ENCODE assay signal across 22 cellular contexts in the genomic region with DNA sequence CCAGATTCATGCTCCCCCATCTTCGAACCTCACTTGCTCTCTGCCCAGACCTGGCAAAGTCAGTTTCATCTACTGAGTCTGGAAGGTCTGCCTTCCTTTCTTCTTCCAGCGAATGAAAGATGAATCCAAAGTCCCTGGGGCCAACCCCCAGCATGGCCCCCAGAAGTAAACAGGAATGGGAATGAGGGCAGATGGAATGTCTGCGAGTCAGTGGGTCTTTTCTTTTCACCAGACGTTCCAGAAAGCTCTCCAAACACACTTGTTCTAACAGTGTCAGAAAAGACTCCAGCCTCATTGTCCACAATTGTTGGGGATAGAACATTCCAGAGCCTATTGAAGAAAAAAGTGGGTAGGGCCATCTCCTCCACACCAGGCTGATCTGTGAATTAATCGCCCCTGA. TPM values are rescaled to one million over a fixed set of nuclear protein-coding genes. Genes with fewer than 3 reads are reported as not detected.
DNase-seq lines count a peak whose midpoint lies in the region; ATAC-seq and TF ChIP-seq lines count a peak whose summit lies in the region.
"Had no signal": no experiment of that assay in that cellular context is flagged by ENCODE, and none has a peak within 500 bp of the region (broad histone marks: within the 10 kb centered on the region; RNA-seq: fewer than 3 reads in every experiment).

No MANE protein-coding gene starts in this region.

- dilution Hi-C loops in IMR-90 (cut with HindIII; ENCODE audit: low sequenced_read_pairs, unreplicated experiment) = no loop called here

- H2AK5ac ChIP-seq in IMR-90 (ENCODE audit: low read depth, low read length) = peak overlapping the region; percentile 87; the same call in 1 of the 2 replicates

- no peaks in the 10 kb centered on the region for H3K36me3 Mint-ChIP-seq in osteocyte (ENCODE audit: unreplicated experiment)
- H3K36me3 Mint-ChIP-seq: CD4-positive, alpha-beta memory T cell had no signal

- H3K4me1 Mint-ChIP-seq in osteocyte (ENCODE audit: unreplicated experiment) = peaks cover 20% of the 10 kb centered on the region

- TF ChIP-seq CTCF in IMR-90 (conservative IDR thresholded peaks at IDR 0.05; ENCODE audit: low read depth, low read length) (no peak), esophagus squamous epithelium (IDR thresholded peaks at IDR 0.05) (no peak), osteocyte (IDR thresholded peaks at IDR 0.05) (no peak), tibial artery (IDR thresholded peaks at IDR 0.05) (no peak)

- TF ChIP-seq POLR2A in IMR-90 (IDR thresholded peaks at IDR 0.05; ENCODE audit: low read depth, low read length) (no peak), esophagus squamous epithelium (IDR thresholded peaks at IDR 0.05) (no peak)

- H3K23ac ChIP-seq in IMR-90 (ENCODE audit: low read depth, low read length) = peak overlapping the region; percentile 65; the same call in 1 of the 2 replicates

- no peaks in the 10 kb centered on the region for H3K79me1 ChIP-seq in IMR-90 (ENCODE audit: low read depth in 1 of 2, low read length in 2 of 2)

- no peak overlapping the region for H3K4me3 Mint-ChIP-seq in osteocyte (ENCODE audit: unreplicated experiment)

- peak overlapping the region; percentile 90 for H3K4ac ChIP-seq in IMR-90 (ENCODE audit: low read depth, low read length)

- peak overlapping the region; percentile 61 for H2BK120ac ChIP-seq in IMR-90 (ENCODE audit: low read depth, low read length)

- H3K56ac ChIP-seq in IMR-90 (ENCODE audit: extremely low read depth, insufficient read depth, low read length) = no peak overlapping the region; the same call in 1 of the 2 replicates

- peaks cover 5% of the 10 kb centered on the region for H3K9me1 ChIP-seq in IMR-90 (ENCODE audit: insufficient read depth, low read length)

- intact Hi-C loops in IMR-90 (cut with micrococcal nuclease) (no loop called here), esophagus squamous epithelium (cut with DNase I) (no loop called here), tibial artery (cut with DNase I; ENCODE audit: low total_unique reads) (loop anchor here (2.0 kb wide), 1 partner anchor 111 kb away; no protein-coding TSS in a partner anchor)

- no peak for TF ChIP-seq RAD21 in IMR-90 (IDR thresholded peaks at IDR 0.05; ENCODE audit: low read length)

- no peaks in the 10 kb centered on the region for H3K9me3 ChIP-seq in IMR-90 (ENCODE audit: control insufficient read depth, insufficient read depth, low read length)
- no peaks in the 10 kb centered on the region for H3K9me3 ChIP-seq in esophagus squamous epithelium
- H3K9me3 ChIP-seq in tibial artery = no peaks in the 10 kb centered on the region
- H3K9me3 ChIP-seq: BLaER1 treated with 17β-estradiol and CSF1 and Interleukin-3, amounts not matched to agents 10 nM and 100 nM; Peyer's patch; SJCRH30 had no signal

- no peak overlapping the region; the same call in 1 of the 2 replicates for H3K27ac ChIP-seq in IMR-90 (ENCODE audit: insufficient read depth, low read length)
- peak overlapping the region; percentile 55 to 77 (median 73) for H3K27ac ChIP-seq in esophagus squamous epithelium
- H3K27ac ChIP-seq in tibial artery = peak overlapping the region; percentile 33 to 43
- H3K27ac ChIP-seq: BLaER1 treated with 17β-estradiol and CSF1 and Interleukin-3, amounts not matched to agents 10 nM and 100 nM; Peyer's patch; SJCRH30 had no signal

- peak overlapping the region; percentile 67 for H2AK9ac ChIP-seq in IMR-90 (replicated peaks; ENCODE audit: low read depth, low read length, poor library complexity)

- WGBS in IMR-90 (ENCODE audit: extremely low coverage in 2 of 2, insufficient read length in 1 of 2), 2 experiments = no CpG with 5 or more reads among the region's 5 CpGs
- 53 to 62% methylated on average over 3 to 5 of the region's 5 CpGs for WGBS in esophagus squamous epithelium, 2 donors

- peak overlapping the region in 1 of 2 experiments; percentile 74; a peak in 1 of 4 replicates for H4K8ac ChIP-seq in IMR-90 (ENCODE audit: low read depth in 2 of 2, low read length in 2 of 2)

- peak overlapping the region; percentile 83; the same call in 1 of the 3 replicates for H2BK15ac ChIP-seq in IMR-90 (ENCODE audit: low read depth, low read length)

- H2BK5ac ChIP-seq in IMR-90 (ENCODE audit: low read depth, low read length, poor library complexity, severe bottlenecking) = no peak overlapping the region

- ATAC-seq in IMR-90 (ENCODE audit: low read depth) (peak; percentile 9; the same call in 1 of the 2 replicates), HG03460 (IDR thresholded peaks at IDR 0.05; ENCODE audit: unreplicated experiment) (no peak)
- ATAC-seq: K562 had no signal

- peak overlapping the region; percentile 61 for H2AFZ ChIP-seq in IMR-90 (replicated peaks; ENCODE audit: low read length, poor library complexity)

- BruUV-seq in IMR-90 (replicated peaks; lab: Mats Ljungman, UMichigan) = no TSS peak

- H3K4me1 ChIP-seq in IMR-90 (ENCODE audit: control insufficient read depth, insufficient read depth, low read length) (peaks cover 21% of the 10 kb centered on the region), esophagus squamous epithelium (peaks cover 3 to 31% (median 9%) of the 10 kb centered on the region in 3 donors), tibial artery (peaks cover 0 to 8% (median 3%) of the 10 kb centered on the region in 4 donors)
- H3K4me1 ChIP-seq: Peyer's patch, SJCRH30 had no signal

- H3K18ac ChIP-seq in IMR-90 (ENCODE audit: low read depth, low read length) = peak overlapping the region; percentile 53; the same call in 1 of the 2 replicates

- H4K5ac ChIP-seq in IMR-90 (ENCODE audit: low read depth, low read length) = no peak overlapping the region

- H3K4me3 ChIP-seq in IMR-90 (ENCODE audit: insufficient read depth, low read depth, low read length) (no peak overlapping the region), esophagus squamous epithelium (no peak overlapping the region), tibial artery (no peak overlapping the region)
- H3K4me3 ChIP-seq: BLaER1 treated with 17β-estradiol and CSF1 and Interleukin-3, amounts not matched to agents 10 nM and 100 nM; K562; Peyer's patch; SJCRH30 had no signal

- H4K20me1 ChIP-seq in IMR-90 (ENCODE audit: insufficient read depth, low read length) = no peaks in the 10 kb centered on the region
- H4K20me1 ChIP-seq: BLaER1 treated with 17β-estradiol and CSF1 and Interleukin-3, amounts not matched to agents 10 nM and 100 nM had no signal

- H3K4me2 ChIP-seq in IMR-90 (ENCODE audit: low read depth, low read length) = no peak overlapping the region
- H3K4me2 ChIP-seq: BLaER1 treated with 17β-estradiol and CSF1 and Interleukin-3, amounts not matched to agents 10 nM and 100 nM had no signal

- peak; percentile 31 for DNase-seq in IMR-90
- no peak for DNase-seq in esophagus squamous epithelium (lab: John Stamatoyannopoulos, UW)
- no peak for DNase-seq in osteocyte (ENCODE audit: extremely low spot score, unreplicated experiment)
- no peak for DNase-seq in tibial artery
- DNase-seq in SIG-M5 treated with dmso at 0.1 percent for 504 hours (lab: John Stamatoyannopoulos, UW; ENCODE audit: unreplicated experiment) = no peak
- DNase-seq in NCI-H748 (lab: John Stamatoyannopoulos, UW; ENCODE audit: unreplicated experiment) = no peak
- DNase-seq: CD4-positive, alpha-beta memory T cell; DND-41; MM.1S; NCI-H1092; NCI-H1436 treated with DMSO at 0.1 percent for 48 hours; NCI-H2029; NCI-H226; NCI-H510A treated with DMSO at 0.1 percent for 48 hours; NCI-H774; Peyer's patch; SJCRH30 had no signal

- in situ Hi-C loops in IMR-90 (cut with MboI; ENCODE audit: low sequenced_read_pairs) = no loop called here

- no peak overlapping the region for H3K9ac ChIP-seq in IMR-90 (ENCODE audit: low read depth, low read length)
- H3K9ac ChIP-seq: BLaER1 treated with 17β-estradiol and CSF1 and Interleukin-3, amounts not matched to agents 10 nM and 100 nM had no signal

- peak overlapping the region; percentile 92; the same call in 1 of the 2 replicates for H2BK20ac ChIP-seq in IMR-90 (ENCODE audit: low read depth, low read length)

- peak overlapping the region; percentile 85; the same call in 1 of the 2 replicates for H4K91ac ChIP-seq in IMR-90 (ENCODE audit: insufficient read depth, low read depth, low read length)

- H3K9me3 Mint-ChIP-seq in osteocyte (ENCODE audit: unreplicated experiment) = no peaks in the 10 kb centered on the region

- H3K27me3 ChIP-seq in IMR-90 (ENCODE audit: control insufficient read depth, insufficient read depth, low read length) (no peaks in the 10 kb centered on the region), esophagus squamous epithelium (no peaks in the 10 kb centered on the region), tibial artery (no peaks in the 10 kb centered on the region)
- H3K27me3 ChIP-seq: Peyer's patch, SJCRH30 had no signal

- H3K27me3 Mint-ChIP-seq in osteocyte (ENCODE audit: unreplicated experiment) = no peaks in the 10 kb centered on the region

- peak overlapping the region; percentile 73; the same call in 1 of the 2 replicates for H3K14ac ChIP-seq in IMR-90 (replicated peaks; ENCODE audit: low read depth, low read length)

- peak overlapping the region; percentile 34 for H3K27ac Mint-ChIP-seq in osteocyte (ENCODE audit: unreplicated experiment)

- POLR2A ChIA-PET in IMR-90 (lab: Charles Lee; ENCODE audit: unreplicated experiment) = no interaction called here

- CTCF ChIA-PET in IMR-90 (lab: Yijun Ruan, JAX) = interaction anchor here (0.6 to 2.0 kb wide), 4 partner anchors 57 to 112 kb away, joined by 3 to 8 read pairs (median 6); no protein-coding TSS in a partner anchor

- H3K36me3 ChIP-seq in IMR-90 (ENCODE audit: control insufficient read depth, insufficient read depth, low read length) (no peaks in the 10 kb centered on the region), esophagus squamous epithelium (no peaks in the 10 kb centered on the region), tibial artery (no peaks in the 10 kb centered on the region)
- H3K36me3 ChIP-seq: BLaER1 treated with 17β-estradiol and CSF1 and Interleukin-3, amounts not matched to agents 10 nM and 100 nM; Peyer's patch; SJCRH30 had no signal

TF ChIP-seq in IMR-90, 13 proteins besides CTCF, POLR2A, EP300 and RAD21 (continues in another document):
- TF ChIP-seq MAZ (IDR thresholded peaks at IDR 0.05; ENCODE audit: borderline replicate concordance, low read depth, low read length) (no peak), SMC3 (IDR thresholded peaks at IDR 0.05; ENCODE audit: low read depth, low read length) (no peak)

RNA-seq across cellular contexts. Expression of a gene that starts 28.6 kb away (rescaled TPM):
- 0.28 and 0.36 TPM in 2 replicates for total RNA-seq in IMR-90 (2012; rRNA removed)
- polyA plus RNA-seq in IMR-90 (2012; rRNA removed) = 0.29 and 0.50 TPM in 2 replicates
- 0.04 and 0.08 TPM in 2 replicates for polyA plus RNA-seq in IMR-90 (2012; cell fraction: cytosol; rRNA removed)
- polyA plus RNA-seq in IMR-90 (2012; cell fraction: nucleus; rRNA removed; ENCODE audit: low replicate concordance) = 0.07 and 0.11 TPM in 2 replicates
- under 1 TPM in 3 of 4 donors, not detected in 1; 0.19 to 0.76 (median 0.75) TPM for total RNA-seq in esophagus squamous epithelium
- total RNA-seq in osteocyte = 0.56 and 0.68 TPM in 2 replicates
- total RNA-seq: CD4-positive, alpha-beta memory T cell; H4; K562; SJCRH30 had no signal
- polyA plus RNA-seq: K562 had no signal

RNA-seq across cellular contexts. Expression of a gene that starts 28.7 kb away (rescaled TPM):
- not detected in 2 replicates for total RNA-seq in IMR-90 (2012; rRNA removed)
- polyA plus RNA-seq in IMR-90 (2012; rRNA removed) = not detected in 2 replicates
- polyA plus RNA-seq in IMR-90 (2012; cell fraction: cytosol; rRNA removed) = not detected in 2 replicates
- not detected in 2 replicates for polyA plus RNA-seq in IMR-90 (2012; cell fraction: nucleus; rRNA removed; ENCODE audit: low replicate concordance)
- total RNA-seq in esophagus squamous epithelium = not detected
- not detected in 2 replicates for total RNA-seq in osteocyte
- total RNA-seq: H4, K562, LHCN-M2, Peyer's patch, SJCRH30 had no signal
- polyA plus RNA-seq: CD4-positive, alpha-beta memory T cell had no signal
